10 cellular contexts compared by ENCODE assay signal in the genomic region with DNA sequence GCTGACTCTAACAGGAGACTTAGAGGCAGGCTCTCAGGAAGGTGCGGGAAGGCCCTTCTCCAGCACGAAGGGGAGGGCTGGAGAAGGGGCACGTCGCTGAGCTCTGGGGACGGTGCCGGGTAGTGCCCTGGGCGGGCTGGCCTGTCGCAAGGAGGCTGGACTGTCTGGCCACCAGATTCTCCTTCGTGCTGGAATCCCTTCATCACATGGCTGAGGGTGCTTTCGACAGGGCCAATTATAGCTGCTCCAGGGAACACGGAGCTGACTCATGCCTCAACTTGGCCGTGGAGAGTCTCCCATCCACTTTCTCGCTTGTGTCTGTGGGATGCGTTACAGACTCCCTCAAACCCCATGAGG. TPM values are rescaled to one million over a fixed set of nuclear protein-coding genes. Genes with fewer than 3 reads are reported as not detected.
DNase-seq lines count a peak whose midpoint lies in the region; ATAC-seq and TF ChIP-seq lines count a peak whose summit lies in the region.
"Had no signal": no experiment of that assay in that cellular context is flagged by ENCODE, and none has a peak within 500 bp of the region (broad histone marks: within the 10 kb centered on the region; RNA-seq: fewer than 3 reads in every experiment).

No MANE protein-coding gene starts in this region.

- no peaks in the 10 kb centered on the region for H3K9me3 ChIP-seq in vagina

- TF ChIP-seq CTCF in neural crest cell (conservative IDR thresholded peaks at IDR 0.05) (no peak), vagina (IDR thresholded peaks at IDR 0.05) (no peak)

- no peak overlapping the region for H3K4me3 Mint-ChIP-seq in activated CD4-positive, alpha-beta memory T cell treated with anti-CD3 and anti-CD28 coated beads, Interleukin-2, amount 10 ng/mL, durations not matched to agents 7 days and 5 days
- no peak overlapping the region for H3K4me3 Mint-ChIP-seq in activated CD4-positive, alpha-beta memory T cell treated with anti-CD3 and anti-CD28 coated beads for 36 hours
- H3K4me3 Mint-ChIP-seq in neural crest cell: no peak overlapping the region

- no peak overlapping the region for H3K27ac Mint-ChIP-seq in activated CD4-positive, alpha-beta memory T cell treated with anti-CD3 and anti-CD28 coated beads, Interleukin-2, amount 10 ng/mL, durations not matched to agents 7 days and 5 days
- no peak overlapping the region for H3K27ac Mint-ChIP-seq in activated CD4-positive, alpha-beta memory T cell treated with anti-CD3 and anti-CD28 coated beads for 36 hours
- H3K27ac Mint-ChIP-seq in neural crest cell (ENCODE audit: unreplicated experiment): peak overlapping the region; percentile 7

- peak overlapping the region; percentile 33 for H3K27ac ChIP-seq in vagina
- H3K27ac ChIP-seq: 22Rv1 had no signal

- H3K4me3 ChIP-seq in vagina: no peak overlapping the region

- DNase-seq in activated CD4-positive, alpha-beta memory T cell treated with anti-CD3 and anti-CD28 coated beads, Interleukin-2, amount 10 ng/mL, durations not matched to agents 7 days and 5 days: peak; percentile 11
- DNase-seq in activated CD4-positive, alpha-beta memory T cell treated with anti-CD3 and anti-CD28 coated beads for 36 hours: no peak
- peak; percentile 43 for DNase-seq in glomerular visceral epithelial cell (ENCODE audit: extremely low spot score)
- no peak for DNase-seq in neural crest cell (ENCODE audit: low read depth, low spot score)
- peak; percentile 72 to 88 for DNase-seq in vagina (ENCODE audit: extremely low spot score in 2 of 2)
- no peak for DNase-seq in activated CD4-positive, alpha-beta T cell treated with anti-CD3 and anti-CD28 coated beads for 1 hour
- DNase-seq: NCI-H1694 had no signal

- intact Hi-C loops in activated CD4-positive, alpha-beta memory T cell treated with anti-CD3 and anti-CD28 coated beads for 36 hours (cut with micrococcal nuclease): no loop called here
- intact Hi-C loops in vagina (cut with DNase I): no loop called here

- H3K4me1 ChIP-seq in vagina: peaks cover 45% of the 10 kb centered on the region

- no peak for TF ChIP-seq POLR2A in vagina (IDR thresholded peaks at IDR 0.05)

- no peaks in the 10 kb centered on the region for H3K27me3 Mint-ChIP-seq in activated CD4-positive, alpha-beta memory T cell treated with anti-CD3 and anti-CD28 coated beads, Interleukin-2, amount 10 ng/mL, durations not matched to agents 7 days and 5 days
- H3K27me3 Mint-ChIP-seq in activated CD4-positive, alpha-beta memory T cell treated with anti-CD3 and anti-CD28 coated beads for 36 hours: no peaks in the 10 kb centered on the region
- no peaks in the 10 kb centered on the region for H3K27me3 Mint-ChIP-seq in neural crest cell (ENCODE audit: low read depth)

- peaks cover 17% of the 10 kb centered on the region for H3K4me1 Mint-ChIP-seq in activated CD4-positive, alpha-beta memory T cell treated with anti-CD3 and anti-CD28 coated beads, Interleukin-2, amount 10 ng/mL, durations not matched to agents 7 days and 5 days
- peaks cover 7% of the 10 kb centered on the region for H3K4me1 Mint-ChIP-seq in activated CD4-positive, alpha-beta memory T cell treated with anti-CD3 and anti-CD28 coated beads for 36 hours (ENCODE audit: low read depth)
- peaks cover 29% of the 10 kb centered on the region for H3K4me1 Mint-ChIP-seq in neural crest cell

- H3K9me3 Mint-ChIP-seq in activated CD4-positive, alpha-beta memory T cell treated with anti-CD3 and anti-CD28 coated beads, Interleukin-2, amount 10 ng/mL, durations not matched to agents 7 days and 5 days: no peaks in the 10 kb centered on the region
- H3K9me3 Mint-ChIP-seq in activated CD4-positive, alpha-beta memory T cell treated with anti-CD3 and anti-CD28 coated beads for 36 hours: no peaks in the 10 kb centered on the region
- no peaks in the 10 kb centered on the region for H3K9me3 Mint-ChIP-seq in neural crest cell

- no peaks in the 10 kb centered on the region for H3K36me3 ChIP-seq in vagina

- no peaks in the 10 kb centered on the region for H3K27me3 ChIP-seq in vagina

- ATAC-seq in HG02852 (IDR thresholded peaks at IDR 0.05; ENCODE audit: unreplicated experiment): no peak
- no peak for ATAC-seq in HG03095 (IDR thresholded peaks at IDR 0.05; ENCODE audit: unreplicated experiment)

- POLR2A ChIA-PET in activated CD4-positive, alpha-beta memory T cell treated with anti-CD3 and anti-CD28 coated beads, Interleukin-2, amount 10 ng/mL, durations not matched to agents 7 days and 5 days (lab: Charles Lee): no interaction called here
- POLR2A ChIA-PET in activated CD4-positive, alpha-beta memory T cell treated with anti-CD3 and anti-CD28 coated beads for 36 hours (lab: Charles Lee): no interaction called here

- no peaks in the 10 kb centered on the region for H3K36me3 Mint-ChIP-seq in activated CD4-positive, alpha-beta memory T cell treated with anti-CD3 and anti-CD28 coated beads, Interleukin-2, amount 10 ng/mL, durations not matched to agents 7 days and 5 days (ENCODE audit: low read depth)
- no peaks in the 10 kb centered on the region for H3K36me3 Mint-ChIP-seq in activated CD4-positive, alpha-beta memory T cell treated with anti-CD3 and anti-CD28 coated beads for 36 hours
- peaks cover 3% of the 10 kb centered on the region for H3K36me3 Mint-ChIP-seq in neural crest cell (ENCODE audit: low read depth)

- CTCF ChIA-PET in activated CD4-positive, alpha-beta memory T cell treated with anti-CD3 and anti-CD28 coated beads, Interleukin-2, amount 10 ng/mL, durations not matched to agents 7 days and 5 days (lab: Charles Lee): no interaction called here
- CTCF ChIA-PET in activated CD4-positive, alpha-beta memory T cell treated with anti-CD3 and anti-CD28 coated beads for 36 hours (lab: Charles Lee): interaction anchor here (1.1 kb wide), 1 partner anchor 528 kb away, joined by 3 read pairs; no protein-coding TSS in a partner anchor

RNA-seq across cellular contexts. Expression of a gene that starts 5.9 kb away (rescaled TPM):
- 1 to 10 TPM in 1 of 2 experiments, under 1 TPM in 1; 0.86 to 1.1 TPM for total RNA-seq in activated CD4-positive, alpha-beta memory T cell treated with anti-CD3 and anti-CD28 coated beads, Interleukin-2, amount 10 ng/mL, durations not matched to agents 7 days and 5 days
- 1 to 10 TPM; 1.4 to 1.5 TPM for total RNA-seq in activated CD4-positive, alpha-beta memory T cell treated with anti-CD3 and anti-CD28 coated beads for 36 hours
- total RNA-seq in neural crest cell (10.6 and 10.7 TPM in 2 replicates), vagina (10.3 TPM)

RNA-seq across cellular contexts. Expression of a gene that starts 22.5 kb away (rescaled TPM):
- total RNA-seq in activated CD4-positive, alpha-beta memory T cell treated with anti-CD3 and anti-CD28 coated beads, Interleukin-2, amount 10 ng/mL, durations not matched to agents 7 days and 5 days: under 1 TPM; 0.35 TPM
- total RNA-seq in activated CD4-positive, alpha-beta memory T cell treated with anti-CD3 and anti-CD28 coated beads for 36 hours: under 1 TPM; 0.19 to 0.39 TPM
- 0.36 and 0.47 TPM in 2 replicates for total RNA-seq in neural crest cell
- total RNA-seq in vagina: 4.7 TPM

Comparison
In these comparisons a context has a peak if more than half of its experiments do, and no peak if none do; other contexts are left out.
1. DNase-seq: peak in activated CD4-positive, alpha-beta memory T cell treated with anti-CD3 and anti-CD28 coated beads, Interleukin-2, amount 10 ng/mL, durations not matched to agents 7 days and 5 days (single experiment), glomerular visceral epithelial cell (single experiment) and vagina (2 of 2); none in activated CD4-positive, alpha-beta memory T cell treated with anti-CD3 and anti-CD28 coated beads for 36 hours (single experiment), neural crest cell (single experiment) and activated CD4-positive, alpha-beta T cell treated with anti-CD3 and anti-CD28 coated beads for 1 hour (single experiment).